13 cellular contexts compared by ENCODE assay signal in genomic region chr1:97144527-97144926, GRCh38.
DNase-seq lines count a peak whose midpoint lies in the region; FAIRE-seq and TF ChIP-seq lines count a peak whose summit lies in the region.
"Had no signal": no experiment of that assay in that cellular context is flagged by ENCODE, and none has a peak within 500 bp of the region (broad histone marks: within the 10 kb centered on the region; RNA-seq: fewer than 3 reads in every experiment).

No MANE protein-coding gene starts in this region.

- no peak overlapping the region for H3K27ac ChIP-seq in Karpas-422 (ENCODE audit: low read length)

- no peaks in the 10 kb centered on the region for H3K9me3 ChIP-seq in Karpas-422 (ENCODE audit: low read length)

- H3K9me3 Mint-ChIP-seq in activated CD4-positive, alpha-beta memory T cell treated with anti-CD3 and anti-CD28 coated beads, Interleukin-2, amount 10 ng/mL, durations not matched to agents 7 days and 5 days, result no peaks in the 10 kb centered on the region
- H3K9me3 Mint-ChIP-seq: naive thymus-derived CD8-positive, alpha-beta T cell had no signal

- H4K20me1 ChIP-seq in Karpas-422 (ENCODE audit: insufficient read depth, low read depth, low read length), result no peaks in the 10 kb centered on the region

- no peak overlapping the region for H3K4me3 Mint-ChIP-seq in activated CD4-positive, alpha-beta memory T cell treated with anti-CD3 and anti-CD28 coated beads, Interleukin-2, amount 10 ng/mL, durations not matched to agents 7 days and 5 days
- H3K4me3 Mint-ChIP-seq: B cell; naive thymus-derived CD8-positive, alpha-beta T cell had no signal

- H2AFZ ChIP-seq in Karpas-422 (ENCODE audit: low read length), result no peak overlapping the region

- H3K4me1 Mint-ChIP-seq in activated CD4-positive, alpha-beta memory T cell treated with anti-CD3 and anti-CD28 coated beads, Interleukin-2, amount 10 ng/mL, durations not matched to agents 7 days and 5 days, result no peaks in the 10 kb centered on the region
- H3K4me1 Mint-ChIP-seq: B cell had no signal

- DNase-seq in ACHN, result peak; percentile 68
- DNase-seq in LHCN-M2 (ENCODE audit: low read depth), result peak; percentile 89
- DNase-seq in bronchial epithelial cell (ENCODE audit: low read depth), result peak; percentile 87
- DNase-seq in Karpas-422, result no peak
- no peak for DNase-seq in stimulated activated CD4-positive, alpha-beta T cell treated with anti-CD3 and anti-CD28 coated beads, Interleukin-2, amount 100 ng/mL, for 24 hours
- DNase-seq in DMS153 treated with DMSO at 0.1 percent for 48 hours (lab: John Stamatoyannopoulos, UW; ENCODE audit: unreplicated experiment), result no peak
- DNase-seq in activated CD4-positive, alpha-beta memory T cell treated with anti-CD3 and anti-CD28 coated beads, Interleukin-2, amount 10 ng/mL, durations not matched to agents 7 days and 5 days, result no peak
- DNase-seq: activated effector memory CD4-positive, alpha-beta T cell treated with Interleukin-2 at 50 U/mL for 16 hours; effector CD4-positive, alpha-beta T cell; naive thymus-derived CD8-positive, alpha-beta T cell; stimulated activated naive CD4-positive, alpha-beta T cell treated with Interleukin-2 at 50 U/mL for 16 hours had no signal

- FAIRE-seq in bronchial epithelial cell (lab: Jason Lieb, UNC) (no peak), islet of Langerhans (lab: Jason Lieb, UNC) (peak; percentile 9)

- in situ Hi-C loops in ACHN (cut with HindIII; ENCODE audit: low pct_ligation_motif_present, low pct_unique_long_range_greater_than_20kb, low sequenced_read_pairs), result no loop called here

- H3K79me2 ChIP-seq in Karpas-422 (ENCODE audit: low read length), result no peaks in the 10 kb centered on the region

- CTCF ChIA-PET in activated CD4-positive, alpha-beta memory T cell treated with anti-CD3 and anti-CD28 coated beads, Interleukin-2, amount 10 ng/mL, durations not matched to agents 7 days and 5 days (lab: Charles Lee), result no interaction called here

- no peak overlapping the region for H3K27ac Mint-ChIP-seq in activated CD4-positive, alpha-beta memory T cell treated with anti-CD3 and anti-CD28 coated beads, Interleukin-2, amount 10 ng/mL, durations not matched to agents 7 days and 5 days
- H3K27ac Mint-ChIP-seq: B cell; naive thymus-derived CD8-positive, alpha-beta T cell had no signal

- peaks cover 24% of the 10 kb centered on the region for H3K4me1 ChIP-seq in Karpas-422 (ENCODE audit: low read length)

- H3K4me3 ChIP-seq in bronchial epithelial cell (ENCODE audit: low read depth, low read length), result no peak overlapping the region
- no peak overlapping the region for H3K4me3 ChIP-seq in Karpas-422 (ENCODE audit: low read length)

- H3K27me3 ChIP-seq in bronchial epithelial cell (ENCODE audit: control insufficient read depth, insufficient read depth, low read length) (no peaks in the 10 kb centered on the region), Karpas-422 (ENCODE audit: low read length) (no peaks in the 10 kb centered on the region)

- H3K36me3 ChIP-seq in bronchial epithelial cell (ENCODE audit: control insufficient read depth, insufficient read depth, low read length) (no peaks in the 10 kb centered on the region), Karpas-422 (ENCODE audit: insufficient read depth, low read length) (no peaks in the 10 kb centered on the region)

- POLR2A ChIA-PET in activated CD4-positive, alpha-beta memory T cell treated with anti-CD3 and anti-CD28 coated beads, Interleukin-2, amount 10 ng/mL, durations not matched to agents 7 days and 5 days (lab: Charles Lee), result no interaction called here

- H3K4me2 ChIP-seq in Karpas-422 (ENCODE audit: low read depth, low read length, poor library complexity, severe bottlenecking), result no peak overlapping the region

- no peak for TF ChIP-seq CTCF in bronchial epithelial cell (IDR thresholded peaks at IDR 0.05; ENCODE audit: insufficient read depth, low read length, severe bottlenecking)

- no peaks in the 10 kb centered on the region for H3K27me3 Mint-ChIP-seq in activated CD4-positive, alpha-beta memory T cell treated with anti-CD3 and anti-CD28 coated beads, Interleukin-2, amount 10 ng/mL, durations not matched to agents 7 days and 5 days
- H3K27me3 Mint-ChIP-seq: B cell; naive thymus-derived CD8-positive, alpha-beta T cell had no signal

- no peaks in the 10 kb centered on the region for H3K36me3 Mint-ChIP-seq in activated CD4-positive, alpha-beta memory T cell treated with anti-CD3 and anti-CD28 coated beads, Interleukin-2, amount 10 ng/mL, durations not matched to agents 7 days and 5 days (ENCODE audit: low read depth)

- H3K9ac ChIP-seq in Karpas-422 (ENCODE audit: low read length), result no peak overlapping the region

- no peaks in the 10 kb centered on the region for H3K9me2 ChIP-seq in Karpas-422 (replicated peaks; ENCODE audit: insufficient read depth, low read length)

Comparison
In these comparisons a context has a peak if more than half of its experiments do, and no peak if none do; other contexts are left out.
1. DNase-seq: peak in ACHN (single experiment), LHCN-M2 (single experiment) and bronchial epithelial cell (single experiment); none in Karpas-422 (single experiment), stimulated activated CD4-positive, alpha-beta T cell treated with anti-CD3 and anti-CD28 coated beads, Interleukin-2, amount 100 ng/mL, for 24 hours (0 of 2), DMS153 treated with DMSO at 0.1 percent for 48 hours (single experiment) and activated CD4-positive, alpha-beta memory T cell treated with anti-CD3 and anti-CD28 coated beads, Interleukin-2, amount 10 ng/mL, durations not matched to agents 7 days and 5 days (single experiment).